In genomic region chr15:40951764-40952163, GRCh38 we compare ENCODE assay signal across 14 cellular contexts. TPM values are rescaled to one million over a fixed set of nuclear protein-coding genes. Genes with fewer than 3 reads are reported as not detected.
DNase-seq lines count a peak whose midpoint lies in the region; ATAC-seq and TF ChIP-seq lines count a peak whose summit lies in the region.
"Had no signal": no experiment of that assay in that cellular context is flagged by ENCODE, and none has a peak within 500 bp of the region (broad histone marks: within the 10 kb centered on the region; RNA-seq: fewer than 3 reads in every experiment).

No MANE protein-coding gene starts in this region.

- DNase-seq in activated naive CD4-positive, alpha-beta T cell treated with anti-CD3 and anti-CD28 coated beads for 36 hours = no peak
- DNase-seq in activated naive CD4-positive, alpha-beta T cell (lab: John Stamatoyannopoulos, UW) = no peak
- no peak for DNase-seq in OCI-LY7 (ENCODE audit: low spot score)
- no peak for DNase-seq in osteocyte (ENCODE audit: extremely low spot score, unreplicated experiment)
- no peak for DNase-seq in posterior cingulate gyrus
- DNase-seq: activated CD4-positive, alpha-beta T cell treated with anti-CD3 and anti-CD28 coated beads, Interleukin-2, amount 50 U/mL, for 1 hour; amygdala; right lobe of liver; stimulated activated CD4-positive, alpha-beta T cell treated with anti-CD3 and anti-CD28 coated beads, Interleukin-4, amount 100 ng/mL, for 4 hours; stomach had no signal

- H3K4me3 ChIP-seq in OCI-LY7 (ENCODE audit: low read depth, low read length, poor library complexity, severe bottlenecking) = peak overlapping the region; percentile 83

- peak overlapping the region; percentile 89 for H3K4me2 ChIP-seq in OCI-LY7 (ENCODE audit: low read length)

- no peaks in the 10 kb centered on the region for H4K20me1 ChIP-seq in OCI-LY7 (ENCODE audit: insufficient read depth, low read length)

- CTCF ChIA-PET in activated naive CD4-positive, alpha-beta T cell treated with anti-CD3 and anti-CD28 coated beads for 36 hours (lab: Charles Lee) = interaction anchor here (0.8 to 6.9 kb wide), 5 partner anchors 10 to 238 kb away, joined by 3 to 50 read pairs (median 4); no protein-coding TSS in a partner anchor
- CTCF ChIA-PET in OCI-LY7 (lab: Charles Lee; ENCODE audit: unreplicated experiment) = interaction anchor here (1.0 kb wide), 1 partner anchor 46 kb away, joined by 3 read pairs; no protein-coding TSS in a partner anchor

- peak overlapping the region; percentile 93 for H3K27ac Mint-ChIP-seq in activated naive CD4-positive, alpha-beta T cell treated with anti-CD3 and anti-CD28 coated beads for 36 hours
- peak overlapping the region in 2 of 5 experiments; percentile 34 to 92 for H3K27ac Mint-ChIP-seq in brain
- peak overlapping the region; percentile 97 for H3K27ac Mint-ChIP-seq in osteocyte (ENCODE audit: unreplicated experiment)

- H3K27me3 Mint-ChIP-seq in activated naive CD4-positive, alpha-beta T cell treated with anti-CD3 and anti-CD28 coated beads for 36 hours (ENCODE audit: low read depth) = no peaks in the 10 kb centered on the region
- H3K27me3 Mint-ChIP-seq in brain (peaks cover 49% of the 10 kb centered on the region), osteocyte (ENCODE audit: unreplicated experiment) (no peaks in the 10 kb centered on the region)

- ATAC-seq in HG02870 (IDR thresholded peaks at IDR 0.05; ENCODE audit: unreplicated experiment) (no peak), HG03196 (IDR thresholded peaks at IDR 0.05; ENCODE audit: unreplicated experiment) (no peak)

- intact Hi-C loops in activated naive CD4-positive, alpha-beta T cell treated with anti-CD3 and anti-CD28 coated beads for 36 hours (cut with micrococcal nuclease) = loop anchor here (2.0 to 5.0 kb wide), 3 partner anchors 145 to 1021 kb away; partner anchors contain the start of genes DNAJC17, EHD4, INO80 and ZFYVE19
- intact Hi-C loops in OCI-LY7 (cut with micrococcal nuclease; ENCODE audit: unreplicated experiment) = loop anchor here (5.0 kb wide), 2 partner anchors 94 to 381 kb away; partner anchors contain the start of genes NUSAP1 and OIP5
- intact Hi-C loops in posterior cingulate gyrus (cut with DNase I) = no loop called here

- peaks cover 26% of the 10 kb centered on the region for H3K4me1 ChIP-seq in OCI-LY7 (ENCODE audit: insufficient read depth, low read length, poor library complexity, severe bottlenecking)

- peak overlapping the region; percentile 66 for H2AFZ ChIP-seq in OCI-LY7 (ENCODE audit: low read length)

- H3K27ac ChIP-seq in OCI-LY7 (ENCODE audit: low read depth, low read length, poor library complexity, severe bottlenecking) = peak overlapping the region; percentile 69

- H3K9me3 Mint-ChIP-seq in activated naive CD4-positive, alpha-beta T cell treated with anti-CD3 and anti-CD28 coated beads for 36 hours = no peaks in the 10 kb centered on the region
- H3K9me3 Mint-ChIP-seq in brain (no peaks in the 10 kb centered on the region), osteocyte (ENCODE audit: unreplicated experiment) (no peaks in the 10 kb centered on the region)

- POLR2A ChIA-PET in OCI-LY7 (lab: Charles Lee) = interaction anchor here (0.7 to 3.9 kb wide), 8 partner anchors 10 to 385 kb away, joined by 3 to 36 read pairs (median 6); partner anchors contain the start of gene VPS18

- H3K9me3 ChIP-seq in OCI-LY7 (ENCODE audit: low read length) = no peaks in the 10 kb centered on the region
- H3K9me3 ChIP-seq: right lobe of liver, stomach had no signal

- peaks cover 33% of the 10 kb centered on the region for H3K4me1 Mint-ChIP-seq in activated naive CD4-positive, alpha-beta T cell treated with anti-CD3 and anti-CD28 coated beads for 36 hours (ENCODE audit: low read depth)
- H3K4me1 Mint-ChIP-seq in brain (peaks cover 41% of the 10 kb centered on the region), osteocyte (ENCODE audit: unreplicated experiment) (peaks cover 38% of the 10 kb centered on the region)

- TSS peak; percentile 92 for BruUV-seq in OCI-LY7 (replicated peaks; lab: Mats Ljungman, UMichigan)

- H3K36me3 ChIP-seq in OCI-LY7 (ENCODE audit: insufficient read depth, low read length) = peaks cover 20% of the 10 kb centered on the region
- H3K36me3 ChIP-seq: right lobe of liver, stomach had no signal

- peaks cover 6% of the 10 kb centered on the region; the same call in 1 of the 2 replicates for H3K79me2 ChIP-seq in OCI-LY7 (ENCODE audit: insufficient read depth, low read depth, low read length)

- H3K36me3 Mint-ChIP-seq in activated naive CD4-positive, alpha-beta T cell treated with anti-CD3 and anti-CD28 coated beads for 36 hours (ENCODE audit: low read depth) = peaks cover 30% of the 10 kb centered on the region
- H3K36me3 Mint-ChIP-seq in brain = peaks cover 18% of the 10 kb centered on the region
- peaks cover 16% of the 10 kb centered on the region for H3K36me3 Mint-ChIP-seq in osteocyte (ENCODE audit: unreplicated experiment)

- TF ChIP-seq CTCF in OCI-LY7 (conservative IDR thresholded peaks at IDR 0.05; ENCODE audit: low read length) = no peak
- TF ChIP-seq CTCF in brain (conservative IDR thresholded peaks at IDR 0.05) = no peak
- TF ChIP-seq CTCF in osteocyte (IDR thresholded peaks at IDR 0.05) = no peak

- peak overlapping the region; percentile 94 for H3K4me3 Mint-ChIP-seq in activated naive CD4-positive, alpha-beta T cell treated with anti-CD3 and anti-CD28 coated beads for 36 hours
- H3K4me3 Mint-ChIP-seq in brain (peak overlapping the region; percentile 70 to 97 (median 94)), osteocyte (ENCODE audit: unreplicated experiment) (peak overlapping the region; percentile 94)

- no peaks in the 10 kb centered on the region for H3K9me2 ChIP-seq in OCI-LY7 (ENCODE audit: insufficient read depth, low read length)

RNA-seq across cellular contexts. Expression of gene CHAC1, which starts 1.5 kb away (rescaled TPM):
- total RNA-seq in activated naive CD4-positive, alpha-beta T cell treated with anti-CD3 and anti-CD28 coated beads for 36 hours = 10 to 100 TPM; 19.8 to 20.2 TPM
- 40.4 and 41.4 TPM in 2 replicates for total RNA-seq in OCI-LY7 (2014; rRNA removed; shearing (Covaris generic))
- total RNA-seq in OCI-LY7 (2022) = 35.3 and 55.6 TPM in 2 replicates
- polyA plus RNA-seq in brain (ENCODE audit: insufficient read depth, low read depth, low replicate concordance) = 16.9 TPM
- total RNA-seq in osteocyte = 33.3 and 39.3 TPM in 2 replicates

RNA-seq across cellular contexts. Expression of gene DLL4, which starts 22.6 kb away (rescaled TPM):
- total RNA-seq in activated naive CD4-positive, alpha-beta T cell treated with anti-CD3 and anti-CD28 coated beads for 36 hours = under 1 TPM in 1 of 2 experiments, not detected in 1; 0.14 TPM
- total RNA-seq in OCI-LY7 (2014; rRNA removed; shearing (Covaris generic)) = 0.19 TPM in 1 of 2 replicates, not detected in the other
- total RNA-seq in OCI-LY7 (2022) (0.15 TPM in 1 of 2 replicates, not detected in the other), osteocyte (0.39 and 0.54 TPM in 2 replicates)
- polyA plus RNA-seq in brain (ENCODE audit: insufficient read depth, low read depth, low replicate concordance) = 6.8 TPM
- total RNA-seq: Daoy had no signal

RNA-seq across cellular contexts. Expression of gene VPS18, which starts 57.5 kb away (rescaled TPM):
- 1 to 10 TPM; 3.3 to 3.4 TPM for total RNA-seq in activated naive CD4-positive, alpha-beta T cell treated with anti-CD3 and anti-CD28 coated beads for 36 hours
- total RNA-seq in OCI-LY7 (2014; rRNA removed; shearing (Covaris generic)) = 24.5 and 26.2 TPM in 2 replicates
- total RNA-seq in OCI-LY7 (2022) = 26.4 and 30.7 TPM in 2 replicates
- polyA plus RNA-seq in brain (ENCODE audit: insufficient read depth, low read depth, low replicate concordance) = 18.2 TPM
- total RNA-seq in osteocyte = 36.7 and 40.5 TPM in 2 replicates
